11 cellular contexts compared by ENCODE assay signal in the genomic region with DNA sequence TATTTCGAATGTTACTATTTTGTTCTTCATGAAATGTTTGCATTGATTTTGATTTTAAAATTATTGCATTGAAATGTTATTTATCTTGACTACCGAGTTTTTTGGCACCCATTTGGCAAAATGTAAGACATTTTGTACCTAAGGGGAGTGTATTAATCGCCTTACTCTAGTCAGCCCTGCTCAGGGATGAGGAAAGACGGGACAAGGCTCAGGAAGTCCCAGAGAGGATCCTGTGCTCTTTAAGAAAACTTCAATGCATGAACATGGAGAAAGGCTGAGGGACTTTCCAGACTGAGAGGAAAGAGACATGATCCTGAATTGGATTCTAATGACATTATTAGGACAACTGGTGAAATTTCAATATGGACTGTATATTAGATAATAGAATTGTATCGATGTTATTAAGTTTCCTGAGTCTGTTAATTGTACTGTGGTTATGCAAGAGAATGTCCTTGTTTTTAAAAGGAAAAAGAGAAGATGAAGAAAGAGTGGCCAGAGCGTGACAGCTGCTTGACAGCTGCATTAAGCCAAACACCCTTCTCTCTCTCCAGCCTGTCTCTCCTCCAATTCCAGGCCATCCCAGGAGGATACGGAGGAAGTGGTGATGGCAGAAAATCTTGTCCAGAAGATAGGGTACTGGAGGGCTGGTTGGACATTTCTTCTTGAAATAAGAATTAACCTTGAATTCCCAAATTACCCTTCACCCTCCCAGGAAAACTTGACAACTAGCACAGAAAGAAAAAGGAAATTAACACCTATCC.
A peak's percentile ranks its signal among the peaks of the same experiment; 100 is the strongest.
DNase-seq lines count a peak whose midpoint lies in the region; ATAC-seq and TF ChIP-seq lines count a peak whose summit lies in the region.
"Had no signal": no experiment of that assay in that cellular context is flagged by ENCODE, and none has a peak within 500 bp of the region (broad histone marks: within the 10 kb centered on the region; RNA-seq: fewer than 3 reads in every experiment).

No MANE protein-coding gene starts in this region.

- DNase-seq in BJ (ENCODE audit: low read depth) (peak; percentile 15), body of pancreas (no peak), heart right ventricle (no peak), sciatic nerve (ENCODE audit: low spot score) (no peak), NCI-H146 (lab: John Stamatoyannopoulos, UW) (no peak)
- no peak for DNase-seq in activated CD8-positive, alpha-beta memory T cell treated with anti-CD3 and anti-CD28 coated beads, Interleukin-2, amount 10 ng/mL, durations not matched to agents 7 days and 5 days
- DNase-seq: activated B cell treated with CpG ODN at 0.5 μM for 24 hours, NCI-H1092 treated with DMSO at 0.1 percent for 48 hours, NCI-H526 treated with DMSO at 0.1 percent for 48 hours had no signal

- H3K4me1 Mint-ChIP-seq in activated CD8-positive, alpha-beta memory T cell treated with anti-CD3 and anti-CD28 coated beads, Interleukin-2, amount 10 ng/mL, durations not matched to agents 7 days and 5 days, result peaks cover 3% of the 10 kb centered on the region
- H3K4me1 Mint-ChIP-seq: activated B cell treated with CpG ODN at 0.5 μM for 24 hours had no signal

- CTCF ChIA-PET in BJ (lab: Yijun Ruan, JAX), result interaction anchor here (1.1 to 1.9 kb wide), 3 partner anchors 10 to 87 kb away, joined by 4 to 5 read pairs (median 4); no protein-coding TSS in a partner anchor
- CTCF ChIA-PET in activated CD8-positive, alpha-beta memory T cell treated with anti-CD3 and anti-CD28 coated beads, Interleukin-2, amount 10 ng/mL, durations not matched to agents 7 days and 5 days (lab: Charles Lee), result no interaction called here

- H3K9me3 Mint-ChIP-seq in activated CD8-positive, alpha-beta memory T cell treated with anti-CD3 and anti-CD28 coated beads, Interleukin-2, amount 10 ng/mL, durations not matched to agents 7 days and 5 days (ENCODE audit: low read depth), result no peaks in the 10 kb centered on the region
- H3K9me3 Mint-ChIP-seq: activated B cell treated with CpG ODN at 0.5 μM for 24 hours had no signal

- H3K4me3 Mint-ChIP-seq in activated CD8-positive, alpha-beta memory T cell treated with anti-CD3 and anti-CD28 coated beads, Interleukin-2, amount 10 ng/mL, durations not matched to agents 7 days and 5 days, result no peak overlapping the region
- H3K4me3 Mint-ChIP-seq: activated B cell treated with CpG ODN at 0.5 μM for 24 hours had no signal

- no peaks in the 10 kb centered on the region for H3K36me3 Mint-ChIP-seq in activated CD8-positive, alpha-beta memory T cell treated with anti-CD3 and anti-CD28 coated beads, Interleukin-2, amount 10 ng/mL, durations not matched to agents 7 days and 5 days

- no peak for TF ChIP-seq POLR2A in body of pancreas (IDR thresholded peaks at IDR 0.05)

- H3K9me3 ChIP-seq in body of pancreas, result no peaks in the 10 kb centered on the region
- no peaks in the 10 kb centered on the region for H3K9me3 ChIP-seq in heart right ventricle

- POLR2A ChIA-PET in BJ (lab: Charles Lee), result no interaction called here

- intact Hi-C loops in body of pancreas (cut with DNase I), result no loop called here
- intact Hi-C loops in heart right ventricle (cut with DNase I), result no loop called here
- intact Hi-C loops in sciatic nerve (cut with DNase I), result no loop called here

- peaks cover 57% of the 10 kb centered on the region for H3K27me3 Mint-ChIP-seq in activated CD8-positive, alpha-beta memory T cell treated with anti-CD3 and anti-CD28 coated beads, Interleukin-2, amount 10 ng/mL, durations not matched to agents 7 days and 5 days

- H3K27ac ChIP-seq in body of pancreas, result peak overlapping the region in 1 of 4 donors; percentile 31
- peak overlapping the region in 9 of 10 donors; percentile 37 to 85 (median 60) for H3K27ac ChIP-seq in heart right ventricle

- 77% methylated on average over 7 of the region's 7 CpGs for WGBS in body of pancreas, 2 donors
- 60 to 69% methylated on average over 7 of the region's 7 CpGs for WGBS in heart right ventricle, 2 donors

- no peak overlapping the region for H3K27ac Mint-ChIP-seq in activated CD8-positive, alpha-beta memory T cell treated with anti-CD3 and anti-CD28 coated beads, Interleukin-2, amount 10 ng/mL, durations not matched to agents 7 days and 5 days
- H3K27ac Mint-ChIP-seq: activated B cell treated with CpG ODN at 0.5 μM for 24 hours had no signal

- no peak overlapping the region for H3K4me3 ChIP-seq in BJ (ENCODE audit: low read depth, low read length)
- H3K4me3 ChIP-seq in body of pancreas, result no peak overlapping the region
- no peak overlapping the region for H3K4me3 ChIP-seq in heart right ventricle

- no peaks in the 10 kb centered on the region for H3K27me3 ChIP-seq in BJ (ENCODE audit: control insufficient read depth, insufficient read depth, low read length)
- no peaks in the 10 kb centered on the region for H3K27me3 ChIP-seq in body of pancreas
- no peaks in the 10 kb centered on the region for H3K27me3 ChIP-seq in heart right ventricle

- ATAC-seq in body of pancreas (peak; percentile 36), heart right ventricle (peak; percentile 44 to 73 (median 64)), sciatic nerve (peak; percentile 68), HG03175 (IDR thresholded peaks at IDR 0.05; ENCODE audit: unreplicated experiment) (no peak), HG03378 (IDR thresholded peaks at IDR 0.05; ENCODE audit: unreplicated experiment) (no peak)
- no peak for ATAC-seq in activated CD8-positive, alpha-beta memory T cell treated with anti-CD3 and anti-CD28 coated beads, Interleukin-2, amount 10 ng/mL, durations not matched to agents 7 days and 5 days

- H3K4me1 ChIP-seq in body of pancreas, result peaks cover 22% of the 10 kb centered on the region
- peaks cover 18 to 60% (median 40%) of the 10 kb centered on the region in 9 donors for H3K4me1 ChIP-seq in heart right ventricle

- TF ChIP-seq CTCF in BJ (IDR thresholded peaks at IDR 0.05; ENCODE audit: insufficient read depth, low read depth, low read length) (no peak), body of pancreas (IDR thresholded peaks at IDR 0.05) (no peak), heart right ventricle (IDR thresholded peaks at IDR 0.05) (no peak)

- no peaks in the 10 kb centered on the region for H3K36me3 ChIP-seq in BJ (ENCODE audit: control insufficient read depth, insufficient read depth, low read length)
- H3K36me3 ChIP-seq in body of pancreas (replicated peaks in 1 of 2; ENCODE audit: insufficient read depth in 1 of 2, low read depth in 2 of 2), result no peaks in the 10 kb centered on the region
- no peaks in the 10 kb centered on the region for H3K36me3 ChIP-seq in heart right ventricle

Comparison
In these comparisons a context has a peak if more than half of its experiments do, and no peak if none do; other contexts are left out.
1. ATAC-seq: peak in body of pancreas (single experiment), heart right ventricle (8 of 8) and sciatic nerve (single experiment); none in HG03175 (single experiment), HG03378 (single experiment) and activated CD8-positive, alpha-beta memory T cell treated with anti-CD3 and anti-CD28 coated beads, Interleukin-2, amount 10 ng/mL, durations not matched to agents 7 days and 5 days (single experiment).